Comparison of ENCODE assay signal across 19 cellular contexts in genomic region chr2:45331034-45331786, GRCh38.
DNase-seq lines count a peak whose midpoint lies in the region; ATAC-seq, FAIRE-seq and TF ChIP-seq lines count a peak whose summit lies in the region.
"Had no signal": no experiment of that assay in that cellular context is flagged by ENCODE, and none has a peak within 500 bp of the region (broad histone marks: within the 10 kb centered on the region; RNA-seq: fewer than 3 reads in every experiment).

No MANE protein-coding gene starts in this region.

- no peak for FAIRE-seq in kidney (lab: Jason Lieb, UNC)
- FAIRE-seq: urothelium cell line had no signal

- no peak overlapping the region for H3K27ac ChIP-seq in kidney (ENCODE audit: low read depth in 2 of 2, low read length in 2 of 2)
- H3K27ac ChIP-seq: sigmoid colon had no signal

- no peak overlapping the region for H3K4me3 ChIP-seq in foreskin fibroblast (ENCODE audit: low read depth in 1 of 2, low read length in 2 of 2)
- no peak overlapping the region for H3K4me3 ChIP-seq in kidney (ENCODE audit: low read length in 2 of 2)
- H3K4me3 ChIP-seq: sigmoid colon had no signal

- no peak overlapping the region for H3K9ac ChIP-seq in kidney (ENCODE audit: low read length in 2 of 2)

- DNase-seq in Daoy (ENCODE audit: low read depth): peak; percentile 15
- peak; percentile 90 for DNase-seq in NCI-H2196 treated with DMSO at 0.1 percent for 48 hours (lab: John Stamatoyannopoulos, UW; ENCODE audit: unreplicated experiment)
- peak; percentile 74 to 85 for DNase-seq in foreskin fibroblast
- DNase-seq in retina: peak; percentile 23
- DNase-seq in kidney: no peak
- DNase-seq: activated CD8-positive, alpha-beta memory T cell treated with anti-CD3 and anti-CD28 coated beads, Interleukin-2, amount 50 U/mL, for 48 hours; CD4-positive, alpha-beta T cell; GDM1; GOT3; KG1; left ventricle myocardium superior; NCI-H2081 treated with DMSO at 0.1 percent for 48 hours; nephron progenitor cell; sigmoid colon had no signal

- no peak for ATAC-seq in GM18868 (IDR thresholded peaks at IDR 0.05; ENCODE audit: unreplicated experiment)
- no peak for ATAC-seq in GM21786 (IDR thresholded peaks at IDR 0.05; ENCODE audit: unreplicated experiment)
- ATAC-seq: activated CD4-positive, CD25-positive, alpha-beta regulatory T cell treated with anti-CD3 and anti-CD28 coated beads, Interleukin-2, amount 50 U/mL, for 24 hours; left ventricle myocardium superior; stimulated activated memory B cell treated with anti-CD40 and anti-IgM and Interleukin-4, amounts not matched to agents 10 μg/mL and 1 μg/mL and 100 μg/mL, for 72 hours had no signal

- H3K4me1 ChIP-seq in kidney (ENCODE audit: control insufficient read depth in 1 of 2, insufficient read depth in 1 of 2, low read depth in 1 of 2, low read length in 2 of 2): peaks cover 12 to 33% of the 10 kb centered on the region in 2 donors

- no peaks in the 10 kb centered on the region for H3K9me3 ChIP-seq in kidney (ENCODE audit: control insufficient read depth in 1 of 2, low read length in 2 of 2)
- H3K9me3 ChIP-seq: sigmoid colon had no signal

- TF ChIP-seq CTCF in foreskin fibroblast (IDR thresholded peaks at IDR 0.05; ENCODE audit: low read depth, low read length) (no peak), kidney (IDR thresholded peaks at IDR 0.05; ENCODE audit: borderline replicate concordance, extremely low read depth, insufficient read depth) (no peak)

- intact Hi-C loops in kidney (cut with DNase I): no loop called here

- H3K36me3 ChIP-seq in kidney (ENCODE audit: control insufficient read depth in 1 of 2, insufficient read depth in 2 of 2, low read length in 2 of 2): no peaks in the 10 kb centered on the region
- H3K36me3 ChIP-seq: sigmoid colon had no signal
